ENCODE assay signal across 15 cellular contexts in the genomic region with DNA sequence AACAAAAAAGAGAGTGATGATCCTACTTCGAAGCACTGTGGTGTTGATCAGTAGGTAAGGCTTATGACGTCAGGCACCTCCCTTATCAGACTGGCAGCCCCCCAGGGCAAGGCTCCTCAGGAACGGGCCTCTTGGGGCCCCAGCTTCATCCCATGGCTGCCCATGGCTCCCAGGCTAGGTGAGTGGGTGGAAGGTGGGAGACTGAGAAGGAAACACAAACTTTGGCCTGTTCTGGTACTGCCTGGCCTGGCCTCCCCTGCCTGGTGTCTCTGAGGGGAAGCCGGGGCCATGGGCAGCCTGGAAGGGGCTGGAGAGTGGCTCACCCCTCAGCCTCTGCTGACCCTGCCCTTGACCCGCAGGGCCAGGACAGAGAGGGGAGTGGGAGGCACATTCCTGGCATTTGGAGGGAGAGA. TPM values are rescaled to one million over a fixed set of nuclear protein-coding genes. Genes with fewer than 3 reads are reported as not detected.
DNase-seq lines count a peak whose midpoint lies in the region; ATAC-seq and TF ChIP-seq lines count a peak whose summit lies in the region.
"Had no signal": no experiment of that assay in that cellular context is flagged by ENCODE, and none has a peak within 500 bp of the region (broad histone marks: within the 10 kb centered on the region; RNA-seq: fewer than 3 reads in every experiment).

No MANE protein-coding gene starts in this region.

- H3K36me3 Mint-ChIP-seq in T-helper 2 cell treated with Interferon-gamma antibody and Interleukin-4, amounts not matched to agents 5 μg/mL and 100 μg/mL, for 36 hours (ENCODE audit: low read depth): no peaks in the 10 kb centered on the region
- H3K36me3 Mint-ChIP-seq: brain; stimulated activated effector memory CD8-positive, alpha-beta T cell treated with anti-CD3 and anti-CD28 coated beads, Interleukin-12 subunit alpha, Interleukin-12 subunit beta, amount 100 ng/mL, for 72 hours had no signal

- H3K27me3 ChIP-seq in Panc1 (ENCODE audit: control insufficient read depth, insufficient read depth, low read length) (no peaks in the 10 kb centered on the region), fibroblast of lung (ENCODE audit: control insufficient read depth, insufficient read depth, low read length) (no peaks in the 10 kb centered on the region)

- no peaks in the 10 kb centered on the region for H3K79me2 ChIP-seq in fibroblast of lung (ENCODE audit: control insufficient read depth, insufficient read depth, low read length)

- DNase-seq in T-helper 2 cell treated with Interferon-gamma antibody and Interleukin-4, amounts not matched to agents 5 μg/mL and 100 μg/mL, for 36 hours (ENCODE audit: low spot score): no peak
- no peak for DNase-seq in T-helper 2 cell
- DNase-seq in Panc1 (ENCODE audit: low read depth, low spot score): no peak
- no peak for DNase-seq in fibroblast of lung (ENCODE audit: low read depth in 2 of 2)
- no peak for DNase-seq in superior temporal gyrus (ENCODE audit: extremely low spot score)
- DNase-seq in NCI-H128 (lab: John Stamatoyannopoulos, UW; ENCODE audit: unreplicated experiment): no peak
- no peak for DNase-seq in DMS53 (lab: John Stamatoyannopoulos, UW)
- DNase-seq: 8988T; activated CD8-positive, alpha-beta T cell treated with anti-CD3 and anti-CD28 coated beads, Interleukin-2, amount 10 ng/mL, durations not matched to agents 7 days and 5 days; CD4-positive, alpha-beta T cell; Kasumi-1; occipital lobe had no signal

- H4K20me1 ChIP-seq in fibroblast of lung (ENCODE audit: control insufficient read depth, extremely low read depth, insufficient read depth, low read length): no peaks in the 10 kb centered on the region

- in situ Hi-C loops in Panc1 (cut with HindIII; ENCODE audit: low pct_unique_long_range_greater_than_20kb, low sequenced_read_pairs): no loop called here

- peak overlapping the region; percentile 57 for H3K27ac ChIP-seq in Panc1 (ENCODE audit: low read length)
- no peak overlapping the region for H3K27ac ChIP-seq in fibroblast of lung (ENCODE audit: insufficient read depth, low read length)
- peak overlapping the region; percentile 3 to 99 (median 97) for H3K27ac ChIP-seq in skin epidermis

- H2AFZ ChIP-seq in fibroblast of lung (ENCODE audit: low read length): no peak overlapping the region

- H3K4me1 ChIP-seq in Panc1 (ENCODE audit: control insufficient read depth, insufficient read depth, low read length): peaks cover 47% of the 10 kb centered on the region
- H3K4me1 ChIP-seq in fibroblast of lung (ENCODE audit: control insufficient read depth, extremely low read depth, insufficient read depth, low read length): peaks cover 23% of the 10 kb centered on the region

- H3K36me3 ChIP-seq in Panc1 (ENCODE audit: control insufficient read depth, insufficient read depth, low read length) (no peaks in the 10 kb centered on the region), fibroblast of lung (ENCODE audit: control insufficient read depth, insufficient read depth, low read length) (no peaks in the 10 kb centered on the region)

- peak overlapping the region; percentile 24 for H3K4me3 Mint-ChIP-seq in T-helper 2 cell treated with Interferon-gamma antibody and Interleukin-4, amounts not matched to agents 5 μg/mL and 100 μg/mL, for 36 hours
- H3K4me3 Mint-ChIP-seq: activated CD8-positive, alpha-beta T cell treated with anti-CD3 and anti-CD28 coated beads, Interleukin-2, amount 10 ng/mL, durations not matched to agents 7 days and 5 days; brain; CD4-positive, alpha-beta T cell; stimulated activated effector memory CD8-positive, alpha-beta T cell treated with anti-CD3 and anti-CD28 coated beads, Interleukin-12 subunit alpha, Interleukin-12 subunit beta, amount 100 ng/mL, for 72 hours had no signal

- ATAC-seq in Panc1: no peak

- peak overlapping the region; percentile 64 for H3K4me2 ChIP-seq in fibroblast of lung (ENCODE audit: extremely low read depth, insufficient read depth, low read length)

- H3K9me3 ChIP-seq in Panc1 (ENCODE audit: control insufficient read depth, insufficient read depth, low read depth, low read length): no peaks in the 10 kb centered on the region
- no peaks in the 10 kb centered on the region for H3K9me3 ChIP-seq in fibroblast of lung (ENCODE audit: control insufficient read depth, insufficient read depth, low read depth, low read length)

- H3K27ac Mint-ChIP-seq in T-helper 2 cell treated with Interferon-gamma antibody and Interleukin-4, amounts not matched to agents 5 μg/mL and 100 μg/mL, for 36 hours: no peak overlapping the region
- H3K27ac Mint-ChIP-seq: activated CD8-positive, alpha-beta T cell treated with anti-CD3 and anti-CD28 coated beads, Interleukin-2, amount 10 ng/mL, durations not matched to agents 7 days and 5 days; brain; CD4-positive, alpha-beta T cell; stimulated activated effector memory CD8-positive, alpha-beta T cell treated with anti-CD3 and anti-CD28 coated beads, Interleukin-12 subunit alpha, Interleukin-12 subunit beta, amount 100 ng/mL, for 72 hours had no signal

- H3K27me3 Mint-ChIP-seq in T-helper 2 cell treated with Interferon-gamma antibody and Interleukin-4, amounts not matched to agents 5 μg/mL and 100 μg/mL, for 36 hours (ENCODE audit: low read depth): peaks cover 7% of the 10 kb centered on the region

- no peaks in the 10 kb centered on the region for H3K9me3 Mint-ChIP-seq in T-helper 2 cell treated with Interferon-gamma antibody and Interleukin-4, amounts not matched to agents 5 μg/mL and 100 μg/mL, for 36 hours
- H3K9me3 Mint-ChIP-seq: brain; CD4-positive, alpha-beta T cell; stimulated activated effector memory CD8-positive, alpha-beta T cell treated with anti-CD3 and anti-CD28 coated beads, Interleukin-12 subunit alpha, Interleukin-12 subunit beta, amount 100 ng/mL, for 72 hours had no signal

- intact Hi-C loops in Panc1 (cut with micrococcal nuclease; ENCODE audit: unreplicated experiment): loop anchor here (10.0 kb wide), 1 partner anchor 222 kb away; no protein-coding TSS in a partner anchor

- no peak overlapping the region for H3K9ac ChIP-seq in fibroblast of lung (ENCODE audit: insufficient read depth, low read length)

- POLR2A ChIA-PET in Panc1 (lab: Charles Lee): no interaction called here

- BruUV-seq in Panc1 (replicated peaks; lab: Mats Ljungman, UMichigan): no TSS peak

- peaks cover 16% of the 10 kb centered on the region for H3K4me1 Mint-ChIP-seq in T-helper 2 cell treated with Interferon-gamma antibody and Interleukin-4, amounts not matched to agents 5 μg/mL and 100 μg/mL, for 36 hours (ENCODE audit: low read depth)

- H3K4me3 ChIP-seq in Panc1 (ENCODE audit: low read depth in 2 of 2, low read length in 2 of 2): no peak overlapping the region
- no peak overlapping the region for H3K4me3 ChIP-seq in fibroblast of lung (replicated peaks in 1 of 4; ENCODE audit: control extremely low read depth in 1 of 4, insufficient read depth in 1 of 4, low read depth in 3 of 4, low read length in 4 of 4)
- H3K4me3 ChIP-seq in skin epidermis: no peak overlapping the region

- CTCF ChIA-PET in Panc1 (lab: Charles Lee): interaction anchor here (0.7 kb wide), 1 partner anchor 704 kb away, joined by 7 read pairs; no protein-coding TSS in a partner anchor

- TF ChIP-seq CTCF in Panc1 (IDR thresholded peaks at IDR 0.05) (no peak), fibroblast of lung (conservative IDR thresholded peaks at IDR 0.05 in 1 of 2, IDR thresholded peaks at IDR 0.05 in 1 of 2; ENCODE audit: low read depth in 1 of 2, low read length in 2 of 2) (no peak)

RNA-seq across cellular contexts. Expression of a gene that starts 38.9 kb away (rescaled TPM):
- total RNA-seq in Panc1 (2021; ENCODE audit: unreplicated experiment): 51.5 TPM
- polyA plus RNA-seq in Panc1 (2012; ENCODE audit: insufficient read length): 30.3 TPM
- under 0.01 and 0.17 TPM in 2 replicates for total RNA-seq in fibroblast of lung
- 0.90 and 1.0 TPM in 2 replicates for polyA plus RNA-seq in fibroblast of lung
- polyA plus RNA-seq in fibroblast of lung (2012): 0.83 and 1.1 TPM in 2 replicates
- polyA minus RNA-seq in fibroblast of lung (ENCODE audit: low replicate concordance): 0.89 and 1.5 TPM in 2 replicates
- total RNA-seq: activated CD8-positive, alpha-beta T cell treated with anti-CD3 and anti-CD28 coated beads, Interleukin-2, amount 10 ng/mL, durations not matched to agents 7 days and 5 days; CD4-positive, alpha-beta T cell; occipital lobe had no signal

Comparison
In these comparisons a context has a peak if more than half of its experiments do, and no peak if none do; other contexts are left out.
1. RNA of a gene that starts 38.9 kb away (total RNA-seq): 51.5 TPM in Panc1 (single experiment); under 0.01 to 0.17 TPM in fibroblast of lung; every median in the first group is over 10 times any median in the second.